ENCODE assay signal across 2 cellular contexts in genomic region chr1:9814619-9815018, GRCh38.
A peak's percentile ranks its signal among the peaks of the same experiment; 100 is the strongest.
TF ChIP-seq lines count a peak whose summit lies in the region.

No MANE protein-coding gene starts in this region.

TF ChIP-seq in HepG2, 621 proteins besides CTCF, POLR2A, EP300 and RAD21:
- TF ChIP-seq ZBTB7B (CRISPR knock-in tag; IDR thresholded peaks at IDR 0.05), result no peak
- TF ChIP-seq NFATC3 (CRISPR knock-in tag; IDR thresholded peaks at IDR 0.05), result no peak
- no peak for TF ChIP-seq EZH2 (conservative IDR thresholded peaks at IDR 0.05; ENCODE audit: low read depth, low read length)
- no peak for TF ChIP-seq ZNF138 (CRISPR knock-in tag; IDR thresholded peaks at IDR 0.05; ENCODE audit: low read depth)
- no peak for TF ChIP-seq ZNF780A (CRISPR knock-in tag; IDR thresholded peaks at IDR 0.05)
- no peak for TF ChIP-seq GTF2F1 (IDR thresholded peaks at IDR 0.05; ENCODE audit: low read length)
- TF ChIP-seq ZNF121 (CRISPR knock-in tag; IDR thresholded peaks at IDR 0.05), result peak; percentile 82; the same call in 1 of the 2 replicates
- TF ChIP-seq, protein P1, sequence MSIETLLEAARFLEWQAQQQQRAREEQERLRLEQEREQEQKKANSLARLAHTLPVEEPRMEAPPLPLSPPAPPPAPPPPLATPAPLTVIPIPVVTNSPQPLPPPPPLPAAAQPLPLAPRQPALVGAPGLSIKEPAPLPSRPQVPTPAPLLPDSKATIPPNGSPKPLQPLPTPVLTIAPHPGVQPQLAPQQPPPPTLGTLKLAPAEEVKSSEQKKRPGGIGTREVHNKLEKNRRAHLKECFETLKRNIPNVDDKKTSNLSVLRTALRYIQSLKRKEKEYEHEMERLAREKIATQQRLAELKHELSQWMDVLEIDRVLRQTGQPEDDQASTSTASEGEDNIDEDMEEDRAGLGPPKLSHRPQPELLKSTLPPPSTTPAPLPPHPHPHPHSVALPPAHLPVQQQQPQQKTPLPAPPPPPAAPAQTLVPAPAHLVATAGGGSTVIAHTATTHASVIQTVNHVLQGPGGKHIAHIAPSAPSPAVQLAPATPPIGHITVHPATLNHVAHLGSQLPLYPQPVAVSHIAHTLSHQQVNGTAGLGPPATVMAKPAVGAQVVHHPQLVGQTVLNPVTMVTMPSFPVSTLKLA (IDR thresholded peaks at IDR 0.05), result no peak

TF ChIP-seq in K562, 482 proteins besides CTCF, POLR2A, EP300 and RAD21:
- TF ChIP-seq ZNF121 (CRISPR knock-in tag; conservative IDR thresholded peaks at IDR 0.05), result peak; percentile 71
- no peak for TF ChIP-seq FOXM1 (IDR thresholded peaks at IDR 0.05; ENCODE audit: low read depth)
- no peak for TF ChIP-seq FOXM1 (CRISPR knock-in tag; IDR thresholded peaks at IDR 0.05; ENCODE audit: low read depth)
TF ChIP-seq in K562: peak in this region for 1.
